In genomic region chr22:39077513-39077840, GRCh38 we compare ENCODE assay signal across 1 cellular context.
TF ChIP-seq lines count a peak whose summit lies in the region.

No MANE protein-coding gene starts in this region.

TF ChIP-seq in endothelial cell of umbilical vein, 7 proteins besides CTCF, POLR2A, EP300 and RAD21:
- TF ChIP-seq FOS (IDR thresholded peaks at IDR 0.05; ENCODE audit: borderline replicate concordance, insufficient read depth, low read length) (no peak), GATA2 (IDR thresholded peaks at IDR 0.05; ENCODE audit: insufficient read depth, insufficient read length, low read depth, low read length) (no peak), POLR2AphosphoS5 (IDR thresholded peaks at IDR 0.05; ENCODE audit: insufficient read depth, low read depth, low read length) (no peak), JUN (IDR thresholded peaks at IDR 0.05; ENCODE audit: borderline replicate concordance, insufficient read depth, insufficient read length, low read depth) (no peak), EZH2 (IDR thresholded peaks at IDR 0.05; ENCODE audit: borderline replicate concordance, low read depth, low read length, severe bottlenecking) (no peak), MAX (IDR thresholded peaks at IDR 0.05; ENCODE audit: insufficient read depth, insufficient read length) (no peak), MYC (IDR thresholded peaks at IDR 0.05; ENCODE audit: low read depth, low read length) (no peak)
